9 cellular contexts compared by ENCODE assay signal in the genomic region with DNA sequence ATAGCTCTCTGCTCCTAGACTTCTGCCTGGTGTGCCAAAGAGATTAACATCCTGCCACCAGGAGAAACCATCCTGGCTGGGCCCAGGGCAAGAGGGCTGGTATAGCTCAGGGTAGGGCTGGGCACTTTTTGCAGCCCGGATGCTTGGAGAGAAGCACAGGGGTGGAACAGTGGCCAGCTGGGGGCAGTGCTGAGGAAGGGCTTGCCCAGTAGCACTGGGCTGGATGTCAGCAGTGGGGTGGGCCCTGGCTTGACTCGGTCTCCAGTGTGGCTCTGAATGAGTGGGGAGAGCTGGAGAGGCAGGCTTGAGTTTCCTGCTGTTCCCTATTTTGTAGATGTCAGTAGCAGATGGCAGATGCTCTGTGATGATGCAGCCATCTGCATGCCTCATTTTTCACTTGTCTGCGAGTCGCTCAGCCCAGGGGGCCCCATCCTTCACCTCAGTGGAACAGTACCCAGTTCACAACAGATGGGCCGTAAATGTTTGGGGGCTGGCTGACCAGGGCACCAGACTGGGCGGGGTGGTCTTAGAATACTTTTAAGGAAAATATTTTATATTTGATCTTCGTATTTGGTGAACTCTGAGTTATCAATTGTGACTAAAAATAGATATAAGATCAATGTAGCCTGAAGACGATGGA. TPM values are rescaled to one million over a fixed set of nuclear protein-coding genes. Genes with fewer than 3 reads are reported as not detected.
DNase-seq lines count a peak whose midpoint lies in the region; ATAC-seq and TF ChIP-seq lines count a peak whose summit lies in the region.
"Had no signal": no experiment of that assay in that cellular context is flagged by ENCODE, and none has a peak within 500 bp of the region (broad histone marks: within the 10 kb centered on the region; RNA-seq: fewer than 3 reads in every experiment).

No MANE protein-coding gene starts in this region.

- H3K4me3 ChIP-seq in GM23338 = no peak overlapping the region
- no peak overlapping the region for H3K4me3 ChIP-seq in naive thymus-derived CD4-positive, alpha-beta T cell (ENCODE audit: low read length)
- H3K4me3 ChIP-seq: SJSA1 had no signal

- H3K9me3 Mint-ChIP-seq in GM23338 (peaks cover 15% of the 10 kb centered on the region), chondrocyte (ENCODE audit: low read depth) (no peaks in the 10 kb centered on the region)
- H3K9me3 Mint-ChIP-seq in naive thymus-derived CD4-positive, alpha-beta T cell = peaks cover 0 to 11% (median 0%) of the 10 kb centered on the region in 11 donors

- no peaks in the 10 kb centered on the region for H3K9me3 ChIP-seq in T-helper 17 cell (ENCODE audit: control insufficient read depth, low read length, poor library complexity, severe bottlenecking)
- no peaks in the 10 kb centered on the region for H3K9me3 ChIP-seq in naive thymus-derived CD4-positive, alpha-beta T cell (ENCODE audit: control insufficient read depth in 2 of 3, low read length in 3 of 3)
- H3K9me3 ChIP-seq: SJSA1 had no signal

- DNase-seq in GM23338 (ENCODE audit: low spot score) (peak; percentile 72), T-helper 17 cell (peak in 1 of 3 donors; percentile 20), chondrocyte (ENCODE audit: low spot score) (no peak), inferior parietal cortex (ENCODE audit: extremely low spot score) (no peak)
- DNase-seq in naive thymus-derived CD4-positive, alpha-beta T cell = peak in 5 of 9 donors; percentile 31 to 39 (median 37)

- H3F3A ChIP-seq in GM23338 (replicated peaks; ENCODE audit: low read depth) = no peaks in the 10 kb centered on the region

- H3K4me1 ChIP-seq in GM23338 (ENCODE audit: insufficient read depth) = 0 out of 2 replicates have a peak, but pooled peaks cover 9% of the 10 kb centered on the region
- no peaks in the 10 kb centered on the region for H3K4me1 ChIP-seq in naive thymus-derived CD4-positive, alpha-beta T cell (ENCODE audit: control insufficient read depth in 2 of 2, insufficient read depth in 2 of 2, low read length in 2 of 2)
- H3K4me1 ChIP-seq: SJSA1 had no signal

- no peak overlapping the region for H2AFZ ChIP-seq in GM23338

- H4K20me1 ChIP-seq in GM23338 (replicated peaks; ENCODE audit: insufficient read depth) = no peaks in the 10 kb centered on the region

- H3K36me3 ChIP-seq in GM23338 (ENCODE audit: insufficient read depth) = no peaks in the 10 kb centered on the region
- peaks cover 3 to 6% (median 4%) of the 10 kb centered on the region in 3 experiments for H3K36me3 ChIP-seq in naive thymus-derived CD4-positive, alpha-beta T cell (ENCODE audit: control insufficient read depth in 2 of 3, insufficient read depth in 3 of 3, low read length in 3 of 3)
- H3K36me3 ChIP-seq: SJSA1 had no signal

- H3K4me1 Mint-ChIP-seq in GM23338 (peaks cover 8% of the 10 kb centered on the region; the same call in 2 of the 3 replicates), T-helper 17 cell (no peaks in the 10 kb centered on the region), chondrocyte (ENCODE audit: low read depth) (no peaks in the 10 kb centered on the region)
- peaks cover 5 to 19% (median 9%) of the 10 kb centered on the region in 7 donors for H3K4me1 Mint-ChIP-seq in naive thymus-derived CD4-positive, alpha-beta T cell

- POLR2A ChIA-PET in naive thymus-derived CD4-positive, alpha-beta T cell (lab: Charles Lee) = interaction anchor here (0.7 kb wide), 2 partner anchors 36 to 171 kb away, joined by 3 read pairs; no protein-coding TSS in a partner anchor

- CTCF ChIA-PET in naive thymus-derived CD4-positive, alpha-beta T cell (lab: Charles Lee) = interaction anchor here (0.6 to 2.2 kb wide), 5 partner anchors 18 to 178 kb away, joined by 3 to 8 read pairs (median 3); no protein-coding TSS in a partner anchor

- no peaks in the 10 kb centered on the region for H3K79me2 ChIP-seq in GM23338 (replicated peaks; ENCODE audit: insufficient read depth)

- TF ChIP-seq CTCF in GM23338 (conservative IDR thresholded peaks at IDR 0.05; ENCODE audit: low read depth in 2 of 2) = peak; percentile 63 to 83
- peak; percentile 70 for TF ChIP-seq CTCF in chondrocyte (IDR thresholded peaks at IDR 0.05)

- H3K9me2 ChIP-seq in GM23338 (ENCODE audit: insufficient read depth) = no peaks in the 10 kb centered on the region

- H3K27ac ChIP-seq in GM23338 (ENCODE audit: low read depth) = no peak overlapping the region
- peak overlapping the region; percentile 13 for H3K27ac ChIP-seq in naive thymus-derived CD4-positive, alpha-beta T cell (ENCODE audit: low read depth, low read length)
- H3K27ac ChIP-seq: SJSA1 had no signal

- H3K4me2 ChIP-seq in GM23338 = no peak overlapping the region

- intact Hi-C loops in naive thymus-derived CD4-positive, alpha-beta T cell (cut with micrococcal nuclease) = loop anchor here in 1 of 2 donors (5.0 kb wide), 1 partner anchor 47 kb away; no protein-coding TSS in a partner anchor

- H3K27ac Mint-ChIP-seq in GM23338 = no peak overlapping the region
- peak overlapping the region; percentile 37 for H3K27ac Mint-ChIP-seq in T-helper 17 cell
- no peak overlapping the region for H3K27ac Mint-ChIP-seq in chondrocyte (ENCODE audit: unreplicated experiment)
- H3K27ac Mint-ChIP-seq in naive thymus-derived CD4-positive, alpha-beta T cell = peak overlapping the region; percentile 18 to 90 (median 60)

- no peaks in the 10 kb centered on the region for H3K27me3 ChIP-seq in GM23338 (ENCODE audit: insufficient read depth)
- H3K27me3 ChIP-seq in naive thymus-derived CD4-positive, alpha-beta T cell (ENCODE audit: control insufficient read depth in 2 of 2, insufficient read depth in 2 of 2, low read length in 2 of 2) = no peaks in the 10 kb centered on the region

- H3K36me3 Mint-ChIP-seq in GM23338 (ENCODE audit: low read depth) (peaks cover 13% of the 10 kb centered on the region), T-helper 17 cell (ENCODE audit: low read depth) (no peaks in the 10 kb centered on the region), chondrocyte (ENCODE audit: low read depth) (peaks cover 18% of the 10 kb centered on the region)
- H3K36me3 Mint-ChIP-seq in naive thymus-derived CD4-positive, alpha-beta T cell = peaks cover 0 to 14% (median 6%) of the 10 kb centered on the region in 5 donors

- peak; percentile 97 for ATAC-seq in GM23338
- peak; percentile 73 for ATAC-seq in T-helper 17 cell
- ATAC-seq in naive thymus-derived CD4-positive, alpha-beta T cell = peak; percentile 73
- no peak for ATAC-seq in GM21717 (IDR thresholded peaks at IDR 0.05; ENCODE audit: unreplicated experiment)
- ATAC-seq in HG02885 (IDR thresholded peaks at IDR 0.05; ENCODE audit: poor library complexity, unreplicated experiment) = no peak
- ATAC-seq in HG03520 (IDR thresholded peaks at IDR 0.05; ENCODE audit: unreplicated experiment) = no peak

- H3K4me3 Mint-ChIP-seq in GM23338 = no peak overlapping the region
- H3K4me3 Mint-ChIP-seq in T-helper 17 cell = no peak overlapping the region
- no peak overlapping the region for H3K4me3 Mint-ChIP-seq in chondrocyte (ENCODE audit: unreplicated experiment)
- no peak overlapping the region for H3K4me3 Mint-ChIP-seq in naive thymus-derived CD4-positive, alpha-beta T cell

- H3K27me3 Mint-ChIP-seq in GM23338 (ENCODE audit: insufficient read depth, low read depth, poor library complexity) (peaks cover 9% of the 10 kb centered on the region), T-helper 17 cell (peaks cover 13% of the 10 kb centered on the region), chondrocyte (ENCODE audit: low read depth) (peaks cover 4% of the 10 kb centered on the region)
- H3K27me3 Mint-ChIP-seq in naive thymus-derived CD4-positive, alpha-beta T cell = peaks cover 0 to 22% (median 0%) of the 10 kb centered on the region in 5 donors

RNA-seq across cellular contexts. Expression of gene TULP1, which starts 56.4 kb away (rescaled TPM):
- 1.3 and 3.0 TPM in 2 replicates for total RNA-seq in GM23338 (2014; rRNA removed; shearing (Covaris generic))
- 3.8 and 7.1 TPM in 2 replicates for polyA plus RNA-seq in GM23338 (2016; fragmentation: Nextera tagmentation; extraction: Ambion mirVana)
- total RNA-seq in T-helper 17 cell (not detected), chondrocyte (not detected in 3 replicates)
- not detected for total RNA-seq in naive thymus-derived CD4-positive, alpha-beta T cell
- polyA plus RNA-seq in naive thymus-derived CD4-positive, alpha-beta T cell = not detected
- total RNA-seq: SJSA1 had no signal

Comparison
In these comparisons a context has a peak if more than half of its experiments do, and no peak if none do; other contexts are left out.
1. ATAC-seq: peak in GM23338 (single experiment), T-helper 17 cell (single experiment) and naive thymus-derived CD4-positive, alpha-beta T cell (single experiment); none in GM21717 (single experiment), HG02885 (single experiment) and HG03520 (single experiment).
2. DNase-seq: peak in GM23338 (single experiment) and naive thymus-derived CD4-positive, alpha-beta T cell (5 of 9); none in chondrocyte (single experiment) and inferior parietal cortex (single experiment).
3. H3K27ac Mint-ChIP-seq: peak in T-helper 17 cell (single experiment) and naive thymus-derived CD4-positive, alpha-beta T cell (9 of 9); none in GM23338 (single experiment) and chondrocyte (single experiment).